8 cellular contexts compared by ENCODE assay signal in genomic region chr10:100988166-100988565, GRCh38. TPM values are rescaled to one million over a fixed set of nuclear protein-coding genes. Genes with fewer than 3 reads are reported as not detected.
A peak's percentile ranks its signal among the peaks of the same experiment; 100 is the strongest.
DNase-seq lines count a peak whose midpoint lies in the region; ATAC-seq, FAIRE-seq and TF ChIP-seq lines count a peak whose summit lies in the region.

No MANE protein-coding gene starts in this region.

- 60 to 66% (median 62%) methylated on average over 7 to 10 of the region's 10 CpGs for WGBS in heart left ventricle, 4 donors
- WGBS in GM12878 (ENCODE audit: insufficient coverage, insufficient replicate concordance, low lambda C conversion rate, missing lambda C conversion rate) = 73% methylated on average over 10 of the region's 10 CpGs
- 80% methylated on average over 10 of the region's 10 CpGs for WGBS in mesenchymal stem cell
- 77 to 78% methylated on average over 5 to 10 of the region's 10 CpGs for whole genome bisulfite sequencing in upper lobe of left lung, 2 donors

- SMC1A ChIA-PET in GM12878 (lab: Charles Lee; ENCODE audit: uncharacterized antibody, unreplicated experiment) = interaction anchor here (1.5 kb wide), 1 partner anchor 9 kb away, joined by 4 read pairs; no protein-coding TSS in a partner anchor

- H2BK12ac ChIP-seq in mesenchymal stem cell (ENCODE audit: low read length in 2 of 2) = no peak overlapping the region

- H3K36me3 ChIP-seq in heart left ventricle (peaks cover 0 to 56% (median 38%) of the 10 kb centered on the region in 9 donors), GM12878 (ENCODE audit: control insufficient read depth in 2 of 2, insufficient read depth in 2 of 2, low read length in 1 of 2) (peaks cover 10 to 14% of the 10 kb centered on the region in 2 experiments), mesenchymal stem cell (ENCODE audit: control insufficient read depth in 1 of 2, insufficient read depth in 2 of 2, low read depth in 1 of 2, low read length in 2 of 2) (peaks cover 51 to 56% of the 10 kb centered on the region in 2 experiments), upper lobe of left lung (peaks cover 2 to 38% (median 28%) of the 10 kb centered on the region in 4 donors)

- TF ChIP-seq RAD21 in GM12878 (IDR thresholded peaks at IDR 0.05; ENCODE audit: insufficient read depth, low read depth, low read length) = no peak

- H3K27me3 ChIP-seq in heart left ventricle = no peaks in the 10 kb centered on the region
- no peaks in the 10 kb centered on the region for H3K27me3 ChIP-seq in GM12878 (replicated peaks in 1 of 2; ENCODE audit: control insufficient read depth in 2 of 2, insufficient read depth in 2 of 2, low read length in 1 of 2)
- H3K27me3 ChIP-seq in mesenchymal stem cell (ENCODE audit: control insufficient read depth in 1 of 2, insufficient read depth in 1 of 2, low read length in 2 of 2) = no peaks in the 10 kb centered on the region
- no peaks in the 10 kb centered on the region for H3K27me3 ChIP-seq in upper lobe of left lung

- H3K79me2 ChIP-seq in GM12878 (ENCODE audit: control insufficient read depth, insufficient read depth, low read length) = peaks cover 37% of the 10 kb centered on the region

- no peak overlapping the region for H2BK5ac ChIP-seq in mesenchymal stem cell (ENCODE audit: low read depth, low read length, poor library complexity, severe bottlenecking)

- H2BK120ac ChIP-seq in mesenchymal stem cell (ENCODE audit: low read depth, low read length) = no peak overlapping the region

- no peak overlapping the region for H3K14ac ChIP-seq in mesenchymal stem cell (ENCODE audit: low read length in 2 of 2)

- POLR2A ChIA-PET in GM12878 (lab: Charles Lee) = interaction anchor here (1.3 kb wide), 1 partner anchor 8 kb away, joined by 3 read pairs; no protein-coding TSS in a partner anchor

- no TSS peak for BruUV-seq in GM12878 (replicated peaks; lab: Mats Ljungman, UMichigan)

- RAD21 ChIA-PET in GM12878 (lab: Charles Lee; ENCODE audit: unreplicated experiment) = interaction anchor here (0.9 kb wide), 1 partner anchor 26 kb away, joined by 6 read pairs; no protein-coding TSS in a partner anchor

- H3K79me1 ChIP-seq in mesenchymal stem cell (replicated peaks; ENCODE audit: low read length, poor library complexity, severe bottlenecking) = peaks cover 43% of the 10 kb centered on the region

- H3K27ac ChIP-seq in heart left ventricle (peak overlapping the region in 1 of 12 donors; percentile 84), GM12878 (ENCODE audit: control insufficient read depth, insufficient read depth) (peak overlapping the region; percentile 71; the same call in 1 of the 2 replicates), mesenchymal stem cell (ENCODE audit: low read length, poor library complexity, severe bottlenecking) (no peak overlapping the region), upper lobe of left lung (no peak overlapping the region)

- H2AFZ ChIP-seq in GM12878 (ENCODE audit: control insufficient read depth, low read depth, low read length) (no peak overlapping the region), mesenchymal stem cell (ENCODE audit: low read depth, low read length) (no peak overlapping the region)

- H3K4me3 ChIP-seq in heart left ventricle (peak overlapping the region; percentile 69 to 97 (median 87)), GM12878 (peak overlapping the region; percentile 98), mesenchymal stem cell (ENCODE audit: insufficient read depth in 1 of 2, low read depth in 1 of 2, low read length in 2 of 2) (peak overlapping the region; percentile 92 to 94), upper lobe of left lung (peak overlapping the region in 3 of 4 donors; percentile 96 to 99 (median 96))

- H2AK5ac ChIP-seq in mesenchymal stem cell (ENCODE audit: low read length, severe bottlenecking) = no peak overlapping the region

- ATAC-seq in heart left ventricle (no peak), left ventricle myocardium superior (no peak), GM12878 (no peak), upper lobe of left lung (ENCODE audit: low FRiP score in 2 of 2) (no peak), GM21576 (IDR thresholded peaks at IDR 0.05; ENCODE audit: unreplicated experiment) (no peak)

- intact Hi-C loops in heart left ventricle (cut with DNase I) (loop anchor here in 2 of 10 donors (5.0 kb wide), 2 partner anchors 39 to 44 kb away; partner anchors contain the start of genes PDZD7 (in 1 of the 2) and SFXN3 (in 1 of the 2)), left ventricle myocardium superior (cut with micrococcal nuclease) (no loop called here), GM12878 (cut with micrococcal nuclease; ENCODE audit: unreplicated experiment) (no loop called here)

- H3K9ac ChIP-seq in GM12878 (ENCODE audit: control insufficient read depth, insufficient read depth, low read length) = peak overlapping the region; percentile 86
- peak overlapping the region; percentile 90 for H3K9ac ChIP-seq in mesenchymal stem cell (ENCODE audit: low read length)

- H3K4me2 ChIP-seq in GM12878 (ENCODE audit: control insufficient read depth, insufficient read depth) (peak overlapping the region; percentile 100), mesenchymal stem cell (ENCODE audit: low read length, poor library complexity, severe bottlenecking) (peak overlapping the region; percentile 60)

- H3K4me1 ChIP-seq in heart left ventricle (peaks cover 0 to 31% (median 23%) of the 10 kb centered on the region in 12 donors), GM12878 (ENCODE audit: control insufficient read depth, insufficient read depth, low read length) (peaks cover 16% of the 10 kb centered on the region), mesenchymal stem cell (ENCODE audit: control insufficient read depth, insufficient read depth, low read depth, low read length) (peaks cover 24% of the 10 kb centered on the region), upper lobe of left lung (peaks cover 19 to 32% (median 22%) of the 10 kb centered on the region in 4 donors)

- no peak overlapping the region for H3K23ac ChIP-seq in mesenchymal stem cell (ENCODE audit: low read length in 2 of 2)

- no peak overlapping the region for H4K8ac ChIP-seq in mesenchymal stem cell (ENCODE audit: low read length)

- no peaks in the 10 kb centered on the region for H3K9me3 ChIP-seq in heart left ventricle
- no peaks in the 10 kb centered on the region for H3K9me3 ChIP-seq in GM12878 (replicated peaks; ENCODE audit: control insufficient read depth, insufficient read depth, low read length)
- no peaks in the 10 kb centered on the region for H3K9me3 ChIP-seq in mesenchymal stem cell (ENCODE audit: control insufficient read depth, low read length)
- H3K9me3 ChIP-seq in upper lobe of left lung = no peaks in the 10 kb centered on the region

- DNase-seq in heart left ventricle (no peak), left ventricle myocardium superior (no peak), GM12878 (ENCODE audit: low read depth, low spot score) (no peak), mesenchymal stem cell (no peak), upper lobe of left lung (no peak), GF-D8 (lab: John Stamatoyannopoulos, UW) (no peak), DMS153 treated with DMSO at 0.1 percent for 48 hours (lab: John Stamatoyannopoulos, UW; ENCODE audit: unreplicated experiment) (no peak)

- CTCF ChIA-PET in GM12878 (lab: Yijun Ruan, JAX) = interaction anchor here (5.5 kb wide), 1 partner anchor 9 kb away, joined by 42 read pairs; no protein-coding TSS in a partner anchor

- H3K4ac ChIP-seq in mesenchymal stem cell (ENCODE audit: low read depth in 1 of 2, low read length in 2 of 2) = no peak overlapping the region

- no peak for TF ChIP-seq POLR2A in heart left ventricle (IDR thresholded peaks at IDR 0.05)
- 0 out of 2 replicates have a peak, but pooled peaks have one; percentile 16 for TF ChIP-seq POLR2A in GM12878 (IDR thresholded peaks at IDR 0.05; ENCODE audit: low read depth, low read length)
- TF ChIP-seq POLR2A in upper lobe of left lung (IDR thresholded peaks at IDR 0.05) = no peak

- no peak overlapping the region for H3K18ac ChIP-seq in mesenchymal stem cell (ENCODE audit: low read depth in 1 of 2, low read length in 2 of 2)

- FAIRE-seq in GM12878 (lab: Jason Lieb, UNC) = no peak

- no peak overlapping the region for H2BK15ac ChIP-seq in mesenchymal stem cell (ENCODE audit: low read depth, poor library complexity, severe bottlenecking)

- no peak for TF ChIP-seq EP300 in GM12878 (IDR thresholded peaks at IDR 0.05; ENCODE audit: borderline replicate concordance in 1 of 2, control insufficient read depth in 1 of 2, low read depth in 2 of 2, low read length in 2 of 2)
- no peak for TF ChIP-seq EP300 in upper lobe of left lung (IDR thresholded peaks at IDR 0.05)

- TF ChIP-seq CTCF in heart left ventricle (IDR thresholded peaks at IDR 0.05) (no peak), GM12878 (IDR thresholded peaks at IDR 0.05 in 2 of 3, conservative IDR thresholded peaks at IDR 0.05 in 1 of 3; ENCODE audit: control insufficient read depth in 2 of 3, extremely low read depth in 1 of 3, insufficient read depth in 1 of 3, low read depth in 3 of 3, low read length in 3 of 3) (no peak), upper lobe of left lung (IDR thresholded peaks at IDR 0.05) (no peak)

- no peaks in the 10 kb centered on the region for H4K20me1 ChIP-seq in GM12878 (ENCODE audit: control insufficient read depth, insufficient read depth)

- in situ Hi-C loops in GM12878 (cut with MboI) = no loop called here

- H4K91ac ChIP-seq in mesenchymal stem cell (ENCODE audit: low read length) = no peak overlapping the region

RNA-seq across cellular contexts. Expression of gene TWNK, which starts 0.8 kb away (rescaled TPM):
- total RNA-seq in heart left ventricle (1 to 10 TPM; 4.7 to 7.6 (median 5.8) TPM), left ventricle myocardium superior (8.0 TPM), GM12878 (2014; rRNA removed) (19.3 and 20.4 TPM in 2 replicates), GM12878 (2014; rRNA removed; fragmentation: Illumina TruSeq; extraction: Trizol) (14.0 and 17.2 TPM in 2 replicates), GM12878 (2021) (19.5 and 23.0 TPM in 2 replicates), upper lobe of left lung (1 to 10 TPM; 2.6 to 9.1 (median 5.8) TPM)
- polyA plus RNA-seq in heart left ventricle (1 to 10 TPM; 4.8 to 9.5 TPM), GM12878 (2011; rRNA removed) (13.7 and 16.9 TPM in 2 replicates), GM12878 (2014; fragmentation: Illumina TruSeq; extraction: Trizol) (32.4 and 32.8 TPM in 2 replicates), GM12878 (2014; fragmentation: Nextera tagmentation; extraction: Ambion mirVana) (10 to 100 TPM; 13.6 to 19.0 TPM), GM12878 (2014; rRNA removed) (19.3 and 22.3 TPM in 2 replicates), GM12878 (2016; fragmentation: Nextera tagmentation; extraction: Ambion mirVana) (10 to 100 TPM; 14.4 to 16.6 TPM)
- total RNA-seq in GM12878 (2013; cell fraction: nucleolus; rRNA removed) = 9.5 and 10.3 TPM in 2 replicates
- 12.9 TPM for polyA plus RNA-seq in GM12878 (2011; ENCODE audit: low read depth)
- polyA plus RNA-seq in GM12878 (2011; cell fraction: cytosol; rRNA removed) = 17.4 and 18.4 TPM in 2 replicates
- 15.9 and 18.3 TPM in 2 replicates for polyA plus RNA-seq in GM12878 (2011; cell fraction: nucleus; rRNA removed)
- 13.3 and 19.0 TPM in 2 replicates for polyA plus RNA-seq in GM12878 (2012)
- 17.1 and 19.5 TPM in 2 replicates for polyA minus RNA-seq in GM12878 (2011; rRNA and poly(A)+ RNA removed)
- polyA minus RNA-seq in GM12878 (2011; cell fraction: cytosol; rRNA and poly(A)+ RNA removed) = 3.1 and 7.5 TPM in 2 replicates
- polyA minus RNA-seq in GM12878 (2011; cell fraction: nucleus; rRNA and poly(A)+ RNA removed) = 5.9 and 12.2 TPM in 2 replicates
- polyA plus RNA-seq in mesenchymal stem cell (2013, experiment 1 of 2) = 2.6 TPM
- 2.5 TPM for polyA plus RNA-seq in mesenchymal stem cell (2013, experiment 2 of 2)

RNA-seq across cellular contexts. Expression of gene MRPL43, which starts 0.9 kb away (rescaled TPM):
- total RNA-seq in heart left ventricle (100 to 1,000 TPM in 1 of 9 donors, 10 to 100 TPM in 8; 44.8 to 108 (median 55.9) TPM), left ventricle myocardium superior (55.9 TPM), GM12878 (2014; rRNA removed) (74.8 and 84.7 TPM in 2 replicates), GM12878 (2014; rRNA removed; fragmentation: Illumina TruSeq; extraction: Trizol) (34.3 and 40.1 TPM in 2 replicates), GM12878 (2021) (58.6 and 65.5 TPM in 2 replicates), upper lobe of left lung (10 to 100 TPM; 40.2 to 72.1 (median 63.5) TPM)
- polyA plus RNA-seq in heart left ventricle (100 to 1,000 TPM in 1 of 2 donors, 10 to 100 TPM in 1; 82.2 to 113 TPM), GM12878 (2011; rRNA removed) (39.3 and 64.7 TPM in 2 replicates), GM12878 (2014; fragmentation: Illumina TruSeq; extraction: Trizol) (15.9 and 24.8 TPM in 2 replicates), GM12878 (2014; fragmentation: Nextera tagmentation; extraction: Ambion mirVana) (10 to 100 TPM; 16.6 to 24.2 TPM), GM12878 (2014; rRNA removed) (102 and 115 TPM in 2 replicates), GM12878 (2016; fragmentation: Nextera tagmentation; extraction: Ambion mirVana) (100 to 1,000 TPM; 101 to 108 TPM)
- total RNA-seq in GM12878 (2013; cell fraction: nucleolus; rRNA removed) = 30.3 and 37.0 TPM in 2 replicates
- 30.0 TPM for polyA plus RNA-seq in GM12878 (2011; ENCODE audit: low read depth)
- 79.2 and 143 TPM in 2 replicates for polyA plus RNA-seq in GM12878 (2011; cell fraction: cytosol; rRNA removed)
- polyA plus RNA-seq in GM12878 (2011; cell fraction: nucleus; rRNA removed) = 106 and 124 TPM in 2 replicates
- 67.6 and 72.0 TPM in 2 replicates for polyA plus RNA-seq in GM12878 (2012)
- 25.1 and 42.2 TPM in 2 replicates for polyA minus RNA-seq in GM12878 (2011; rRNA and poly(A)+ RNA removed)
- 20.7 and 27.8 TPM in 2 replicates for polyA minus RNA-seq in GM12878 (2011; cell fraction: cytosol; rRNA and poly(A)+ RNA removed)
- 30.9 and 40.5 TPM in 2 replicates for polyA minus RNA-seq in GM12878 (2011; cell fraction: nucleus; rRNA and poly(A)+ RNA removed)
- 86.8 TPM for polyA plus RNA-seq in mesenchymal stem cell (2013, experiment 1 of 2)
- 86.1 TPM for polyA plus RNA-seq in mesenchymal stem cell (2013, experiment 2 of 2)

RNA-seq across cellular contexts. Expression of gene LZTS2, which starts 11.4 kb away (rescaled TPM):
- 10 to 100 TPM; 33.7 to 93.0 (median 40.6) TPM for total RNA-seq in heart left ventricle
- 10 to 100 TPM; 45.5 to 61.9 TPM for polyA plus RNA-seq in heart left ventricle
- 44.9 TPM for total RNA-seq in left ventricle myocardium superior
- total RNA-seq in GM12878 (2013; cell fraction: nucleolus; rRNA removed) = 33.5 and 42.4 TPM in 2 replicates
- 6.2 and 6.7 TPM in 2 replicates for total RNA-seq in GM12878 (2014; rRNA removed)
- 3.8 and 3.9 TPM in 2 replicates for total RNA-seq in GM12878 (2014; rRNA removed; fragmentation: Illumina TruSeq; extraction: Trizol)
- 12.2 and 13.4 TPM in 2 replicates for total RNA-seq in GM12878 (2021)
- 3.1 TPM for polyA plus RNA-seq in GM12878 (2011; ENCODE audit: low read depth)
- polyA plus RNA-seq in GM12878 (2011; rRNA removed) = 7.1 and 11.2 TPM in 2 replicates
- 21.4 and 22.7 TPM in 2 replicates for polyA plus RNA-seq in GM12878 (2011; cell fraction: cytosol; rRNA removed)
- polyA plus RNA-seq in GM12878 (2011; cell fraction: nucleus; rRNA removed) = 73.4 and 102 TPM in 2 replicates
- 9.3 and 11.8 TPM in 2 replicates for polyA plus RNA-seq in GM12878 (2012)
- polyA plus RNA-seq in GM12878 (2014; fragmentation: Illumina TruSeq; extraction: Trizol) = 1.7 and 3.0 TPM in 2 replicates
- under 1 TPM; 0.08 to 0.37 TPM for polyA plus RNA-seq in GM12878 (2014; fragmentation: Nextera tagmentation; extraction: Ambion mirVana)
- 9.9 and 11.9 TPM in 2 replicates for polyA plus RNA-seq in GM12878 (2014; rRNA removed)
- 1 to 10 TPM; 7.7 to 7.9 TPM for polyA plus RNA-seq in GM12878 (2016; fragmentation: Nextera tagmentation; extraction: Ambion mirVana)
- polyA minus RNA-seq in GM12878 (2011; rRNA and poly(A)+ RNA removed) = 6.1 and 17.8 TPM in 2 replicates
- polyA minus RNA-seq in GM12878 (2011; cell fraction: cytosol; rRNA and poly(A)+ RNA removed) = 6.3 and 9.9 TPM in 2 replicates
- polyA minus RNA-seq in GM12878 (2011; cell fraction: nucleus; rRNA and poly(A)+ RNA removed) = 14.6 and 21.9 TPM in 2 replicates
- polyA plus RNA-seq in mesenchymal stem cell (2013, experiment 1 of 2) = 89.8 TPM
- polyA plus RNA-seq in mesenchymal stem cell (2013, experiment 2 of 2) = 87.3 TPM
- 100 to 1,000 TPM in 2 of 6 donors, 10 to 100 TPM in 4; 42.5 to 105 (median 60.1) TPM for total RNA-seq in upper lobe of left lung

RNA-seq across cellular contexts. Expression of gene SEMA4G, which starts 18.9 kb away (rescaled TPM):
- total RNA-seq in heart left ventricle (1 to 10 TPM in 5 of 9 donors, under 1 TPM in 4; 0.53 to 1.8 (median 1.1) TPM), left ventricle myocardium superior (1.6 TPM), GM12878 (2014; rRNA removed) (0.05 TPM in 1 of 2 replicates, not detected in the other), GM12878 (2014; rRNA removed; fragmentation: Illumina TruSeq; extraction: Trizol) (not detected in 2 replicates), GM12878 (2021) (0.19 and 0.23 TPM in 2 replicates), upper lobe of left lung (10 to 100 TPM in 2 of 6 donors, 1 to 10 TPM in 4; 5.4 to 20.4 (median 8.5) TPM)
- polyA plus RNA-seq in heart left ventricle (under 1 TPM; 0.22 to 0.88 TPM), GM12878 (2011; rRNA removed) (0.91 and 2.3 TPM in 2 replicates), GM12878 (2014; fragmentation: Illumina TruSeq; extraction: Trizol) (0.25 and 0.62 TPM in 2 replicates), GM12878 (2014; fragmentation: Nextera tagmentation; extraction: Ambion mirVana) (not detected), GM12878 (2014; rRNA removed) (0.09 and 0.22 TPM in 2 replicates), GM12878 (2016; fragmentation: Nextera tagmentation; extraction: Ambion mirVana) (under 1 TPM; 0.63 to 0.88 TPM)
- total RNA-seq in GM12878 (2013; cell fraction: nucleolus; rRNA removed) = 2.6 and 4.3 TPM in 2 replicates
- polyA plus RNA-seq in GM12878 (2011; ENCODE audit: low read depth) = 6.5 TPM
- polyA plus RNA-seq in GM12878 (2011; cell fraction: cytosol; rRNA removed) = 2.0 and 2.7 TPM in 2 replicates
- polyA plus RNA-seq in GM12878 (2011; cell fraction: nucleus; rRNA removed) = 4.8 and 8.4 TPM in 2 replicates
- polyA plus RNA-seq in GM12878 (2012) = 2.2 and 2.3 TPM in 2 replicates
- polyA minus RNA-seq in GM12878 (2011; rRNA and poly(A)+ RNA removed) = 2.1 and 2.2 TPM in 2 replicates
- polyA minus RNA-seq in GM12878 (2011; cell fraction: cytosol; rRNA and poly(A)+ RNA removed) = 0.42 and 0.67 TPM in 2 replicates
- 0.60 and 1.9 TPM in 2 replicates for polyA minus RNA-seq in GM12878 (2011; cell fraction: nucleus; rRNA and poly(A)+ RNA removed)
- 11.1 TPM for polyA plus RNA-seq in mesenchymal stem cell (2013, experiment 1 of 2)
- polyA plus RNA-seq in mesenchymal stem cell (2013, experiment 2 of 2) = 10.9 TPM

RNA-seq across cellular contexts. Expression of gene PDZD7, which starts 42.8 kb away (rescaled TPM):
- under 1 TPM in 8 of 9 donors, not detected in 1; 0.09 to 0.97 (median 0.35) TPM for total RNA-seq in heart left ventricle
- polyA plus RNA-seq in heart left ventricle = under 1 TPM; 0.15 to 0.27 TPM
- 0.17 TPM for total RNA-seq in left ventricle myocardium superior
- not detected in 2 replicates for total RNA-seq in GM12878 (2013; cell fraction: nucleolus; rRNA removed)
- not detected in 2 replicates for total RNA-seq in GM12878 (2014; rRNA removed)
- not detected in 2 replicates for total RNA-seq in GM12878 (2014; rRNA removed; fragmentation: Illumina TruSeq; extraction: Trizol)
- total RNA-seq in GM12878 (2021) = not detected in 2 replicates
- polyA plus RNA-seq in GM12878 (2011; ENCODE audit: low read depth) = not detected
- 0.01 TPM in 1 of 2 replicates, not detected in the other for polyA plus RNA-seq in GM12878 (2011; rRNA removed)
- 0.01 and 0.02 TPM in 2 replicates for polyA plus RNA-seq in GM12878 (2011; cell fraction: cytosol; rRNA removed)
- 0.04 and 0.07 TPM in 2 replicates for polyA plus RNA-seq in GM12878 (2011; cell fraction: nucleus; rRNA removed)
- polyA plus RNA-seq in GM12878 (2012) = 0.03 TPM in 1 of 2 replicates, not detected in the other
- 0.03 TPM in 1 of 2 replicates, not detected in the other for polyA plus RNA-seq in GM12878 (2014; fragmentation: Illumina TruSeq; extraction: Trizol)
- polyA plus RNA-seq in GM12878 (2014; fragmentation: Nextera tagmentation; extraction: Ambion mirVana) = not detected
- 0.03 TPM in 1 of 2 replicates, not detected in the other for polyA plus RNA-seq in GM12878 (2014; rRNA removed)
- under 1 TPM in 1 of 2 experiments, not detected in 1; 0.20 TPM for polyA plus RNA-seq in GM12878 (2016; fragmentation: Nextera tagmentation; extraction: Ambion mirVana)
- not detected in 2 replicates for polyA minus RNA-seq in GM12878 (2011; rRNA and poly(A)+ RNA removed)
- not detected in 2 replicates for polyA minus RNA-seq in GM12878 (2011; cell fraction: cytosol; rRNA and poly(A)+ RNA removed)
- 0.12 TPM in 1 of 2 replicates, not detected in the other for polyA minus RNA-seq in GM12878 (2011; cell fraction: nucleus; rRNA and poly(A)+ RNA removed)
- 1.3 TPM for polyA plus RNA-seq in mesenchymal stem cell (2013, experiment 1 of 2)
- 1.0 TPM for polyA plus RNA-seq in mesenchymal stem cell (2013, experiment 2 of 2)
- 1 to 10 TPM in 5 of 6 donors, under 1 TPM in 1; 0.39 to 2.4 (median 1.7) TPM for total RNA-seq in upper lobe of left lung
